In genomic region chr2:88100489-88100858, GRCh38 we compare ENCODE assay signal across 33 cellular contexts. TPM values are rescaled to one million over a fixed set of nuclear protein-coding genes. Genes with fewer than 3 reads are reported as not detected.
A peak's percentile ranks its signal among the peaks of the same experiment; 100 is the strongest.
DNase-seq lines count a peak whose midpoint lies in the region; ATAC-seq, FAIRE-seq and TF ChIP-seq lines count a peak whose summit lies in the region.
"Had no signal": no experiment of that assay in that cellular context is flagged by ENCODE, and none has a peak within 500 bp of the region (broad histone marks: within the 10 kb centered on the region; RNA-seq: fewer than 3 reads in every experiment).

No MANE protein-coding gene starts in this region.

- H3K9me3 ChIP-seq in H1 (ENCODE audit: insufficient read depth in 2 of 2, low read depth in 1 of 2, low read length in 1 of 2): no peaks in the 10 kb centered on the region
- no peaks in the 10 kb centered on the region for H3K9me3 ChIP-seq in HepG2 (ENCODE audit: low read length)
- H3K9me3 ChIP-seq: BE2C, left lung, MG63, SK-N-SH, spleen, stomach, tibial artery had no signal

- H3K9ac ChIP-seq in H1 (replicated peaks in 1 of 4; ENCODE audit: extremely low read depth in 1 of 4, low read depth in 3 of 4, low read length in 3 of 4) (no peak overlapping the region), HepG2 (ENCODE audit: insufficient read depth, low read depth, low read length) (no peak overlapping the region)
- H3K9ac ChIP-seq: SK-N-SH had no signal

- FAIRE-seq in H1 (lab: Jason Lieb, UNC) (no peak), HepG2 (lab: Jason Lieb, UNC) (no peak)
- FAIRE-seq: colon, endothelial cell of umbilical vein, islet of Langerhans had no signal

- peaks cover 1% of the 10 kb centered on the region for H3K27me3 Mint-ChIP-seq in GM23338 (ENCODE audit: insufficient read depth, low read depth, poor library complexity)
- H3K27me3 Mint-ChIP-seq in naive thymus-derived CD8-positive, alpha-beta T cell: peaks cover 0 to 7% (median 3%) of the 10 kb centered on the region in 5 donors

- TF ChIP-seq CTCF in GM23338 (conservative IDR thresholded peaks at IDR 0.05; ENCODE audit: low read depth in 2 of 2) (no peak), H1 (IDR thresholded peaks at IDR 0.05; ENCODE audit: control extremely low read depth in 1 of 3, insufficient read depth in 1 of 3, low read depth in 1 of 3, low read length in 3 of 3) (no peak), HepG2 (CRISPR knock-in tag; IDR thresholded peaks at IDR 0.05) (no peak)

- peaks cover 19% of the 10 kb centered on the region for H3K4me1 Mint-ChIP-seq in GM23338
- no peaks in the 10 kb centered on the region for H3K4me1 Mint-ChIP-seq in naive thymus-derived CD8-positive, alpha-beta T cell
- H3K4me1 Mint-ChIP-seq: activated naive CD4-positive, alpha-beta T cell treated with anti-CD3 and anti-CD28 coated beads, Interleukin-2, amount 10 ng/mL, durations not matched to agents 7 days and 5 days; mesothelial cell of epicardium; natural killer cell had no signal

- POLR2A ChIA-PET in H1 (lab: Charles Lee; ENCODE audit: partially characterized antibody): interaction anchor here (1.2 to 1.5 kb wide), 2 partner anchors 12 to 15 kb away, joined by 3 read pairs; no protein-coding TSS in a partner anchor
- POLR2A ChIA-PET in HepG2 (lab: Yijun Ruan, JAX): interaction anchor here (1.1 to 1.3 kb wide), 2 partner anchors 25 to 27 kb away, joined by 4 to 6 read pairs; partner anchors contain the start of gene FABP1
- POLR2A ChIA-PET in naive thymus-derived CD8-positive, alpha-beta T cell (lab: Charles Lee): no interaction called here

- DNase-seq in GM23338 (ENCODE audit: low spot score): no peak
- DNase-seq in H1 (ENCODE audit: low read depth in 1 of 2, low spot score in 2 of 2): no peak
- no peak for DNase-seq in HepG2 (ENCODE audit: low spot score)
- DNase-seq in skeletal muscle cell (ENCODE audit: low read depth): peak; percentile 1
- no peak for DNase-seq in naive thymus-derived CD8-positive, alpha-beta T cell
- DNase-seq in stimulated activated CD4-positive, alpha-beta T cell treated with anti-CD3 and anti-CD28 coated beads, Interleukin-12 subunit alpha, Interleukin-12 subunit beta, amount 100 ng/mL, for 4 hours: no peak
- DNase-seq: activated CD4-positive, CD25-positive, alpha-beta regulatory T cell; activated naive CD4-positive, alpha-beta T cell treated with anti-CD3 and anti-CD28 coated beads, Interleukin-2, amount 10 ng/mL, durations not matched to agents 7 days and 5 days; amniotic stem cell; CD8-positive, alpha-beta T cell; glutamatergic neuron; KG1; left lung; MG63; natural killer cell; NCI-H1105; NCI-H187 treated with DMSO at 0.1 percent for 48 hours; NK-92 treated with Interleukin-12 subunit alpha and Interleukin-12 subunit beta, amount 100 ng/mL, for 24 hours; retina; spleen; stomach; tibial artery had no signal

- no TSS peak for BruUV-seq in HepG2 (replicated peaks; lab: Mats Ljungman, UMichigan)

- no peak overlapping the region for H4K91ac ChIP-seq in H1 (replicated peaks; ENCODE audit: insufficient read length, low read length)

- H3K27me3 ChIP-seq in GM23338 (ENCODE audit: insufficient read depth) (no peaks in the 10 kb centered on the region), H1 (replicated peaks in 1 of 4; ENCODE audit: control insufficient read depth in 3 of 4, extremely low read depth in 1 of 4, insufficient read depth in 3 of 4, low read length in 3 of 4) (no peaks in the 10 kb centered on the region), HepG2 (ENCODE audit: control insufficient read depth in 1 of 2, insufficient read depth in 2 of 2, low read length in 2 of 2) (peaks cover 3 to 34% of the 10 kb centered on the region in 2 experiments; a peak in 4 of 5 replicates)
- H3K27me3 ChIP-seq: BE2C, brain microvascular endothelial cell, left lung, MG63, stomach, tibial artery had no signal

- no peak overlapping the region for H4K5ac ChIP-seq in H1 (ENCODE audit: insufficient read length, low read depth, low read length)

- no peak overlapping the region for H3K56ac ChIP-seq in H1 (replicated peaks; ENCODE audit: insufficient read length, low read depth, low read length)

- no peaks in the 10 kb centered on the region for H3K79me1 ChIP-seq in H1 (ENCODE audit: low read depth, low read length)

- H2BK120ac ChIP-seq in H1 (replicated peaks; ENCODE audit: low read depth, low read length): no peak overlapping the region

- H4K20me1 ChIP-seq in GM23338 (replicated peaks; ENCODE audit: insufficient read depth) (no peaks in the 10 kb centered on the region), H1 (replicated peaks in 1 of 2; ENCODE audit: control insufficient read depth in 1 of 2, insufficient read depth in 2 of 2, low read length in 2 of 2) (no peaks in the 10 kb centered on the region), HepG2 (ENCODE audit: insufficient read depth, low read length) (no peaks in the 10 kb centered on the region)

- in situ Hi-C loops in HepG2 (cut with HindIII; ENCODE audit: extremely low pct_ligation_motif_present, low pct_unique_long_range_greater_than_20kb): no loop called here

- no peak overlapping the region for H3K14ac ChIP-seq in H1 (ENCODE audit: insufficient read length)

- no peak for TF ChIP-seq POLR2A in H1 (IDR thresholded peaks at IDR 0.05; ENCODE audit: control extremely low read depth in 1 of 2, low read depth in 2 of 2, low read length in 2 of 2)
- TF ChIP-seq POLR2A in HepG2 (IDR thresholded peaks at IDR 0.05; ENCODE audit: insufficient read depth in 1 of 2, low read depth in 2 of 2, low read length in 2 of 2): no peak

- H2AK5ac ChIP-seq in H1 (ENCODE audit: low read depth, low read length): no peak overlapping the region

- H3K4me1 ChIP-seq in GM23338 (ENCODE audit: insufficient read depth): peaks cover 7% of the 10 kb centered on the region
- H3K4me1 ChIP-seq in H1 (replicated peaks in 1 of 4; ENCODE audit: control insufficient read depth in 3 of 4, insufficient read depth in 4 of 4, low read length in 3 of 4): peaks cover 0 to 9% (median under 1%) of the 10 kb centered on the region in 4 experiments; a peak in 3 of 7 replicates
- peaks cover 7% of the 10 kb centered on the region for H3K4me1 ChIP-seq in HepG2 (ENCODE audit: insufficient read depth, low read length)
- H3K4me1 ChIP-seq: BE2C, left lung, spleen, stomach, tibial artery had no signal

- H3K4ac ChIP-seq in H1 (replicated peaks; ENCODE audit: insufficient read length, low read depth, low read length): no peak overlapping the region

- H2AFZ ChIP-seq in GM23338 (peak overlapping the region; percentile 2), H1 (ENCODE audit: low read length) (0 out of 2 replicates have a peak overlapping the region, but pooled peaks have one; percentile 38), HepG2 (ENCODE audit: low read length) (no peak overlapping the region)

- intact Hi-C loops in HepG2 (cut with micrococcal nuclease; ENCODE audit: unreplicated experiment): no loop called here

- no peak overlapping the region for H3K18ac ChIP-seq in H1 (ENCODE audit: extremely low read depth, low read length)

- peaks cover 4% of the 10 kb centered on the region; the same call in 1 of the 2 replicates for H3K9me2 ChIP-seq in GM23338 (ENCODE audit: insufficient read depth)
- H3K9me2 ChIP-seq: SK-N-SH had no signal

- H3K4me3 Mint-ChIP-seq in GM23338: no peak overlapping the region
- H3K4me3 Mint-ChIP-seq in naive thymus-derived CD8-positive, alpha-beta T cell: no peak overlapping the region
- H3K4me3 Mint-ChIP-seq: activated naive CD4-positive, alpha-beta T cell treated with anti-CD3 and anti-CD28 coated beads, Interleukin-2, amount 10 ng/mL, durations not matched to agents 7 days and 5 days; CD8-positive, alpha-beta T cell; mesothelial cell of epicardium; natural killer cell had no signal

- H2BK15ac ChIP-seq in H1 (ENCODE audit: low read length): no peak overlapping the region

- H3K36me3 ChIP-seq in GM23338 (ENCODE audit: insufficient read depth) (no peaks in the 10 kb centered on the region), H1 (ENCODE audit: control insufficient read depth in 2 of 4, insufficient read depth in 4 of 4, low read length in 3 of 4) (no peaks in the 10 kb centered on the region), HepG2 (replicated peaks in 1 of 2; ENCODE audit: control insufficient read depth in 1 of 2, insufficient read depth in 2 of 2, low read length in 2 of 2) (no peaks in the 10 kb centered on the region)
- H3K36me3 ChIP-seq: BE2C, brain microvascular endothelial cell, left lung, MG63, spleen, stomach, tibial artery had no signal

- TF ChIP-seq RAD21 in H1 (IDR thresholded peaks at IDR 0.05 in 1 of 2, conservative IDR thresholded peaks at IDR 0.05 in 1 of 2; ENCODE audit: low read depth in 2 of 2, low read length in 2 of 2) (no peak), HepG2 (CRISPR knock-in tag; IDR thresholded peaks at IDR 0.05) (no peak)

- H3K36me3 Mint-ChIP-seq in GM23338 (ENCODE audit: low read depth): no peaks in the 10 kb centered on the region
- no peaks in the 10 kb centered on the region for H3K36me3 Mint-ChIP-seq in naive thymus-derived CD8-positive, alpha-beta T cell
- H3K36me3 Mint-ChIP-seq: activated naive CD4-positive, alpha-beta T cell treated with anti-CD3 and anti-CD28 coated beads, Interleukin-2, amount 10 ng/mL, durations not matched to agents 7 days and 5 days; CD8-positive, alpha-beta T cell; mesothelial cell of epicardium; natural killer cell had no signal

- no peak overlapping the region for H3K27ac Mint-ChIP-seq in GM23338
- H3K27ac Mint-ChIP-seq in naive thymus-derived CD8-positive, alpha-beta T cell: no peak overlapping the region
- H3K27ac Mint-ChIP-seq: activated naive CD4-positive, alpha-beta T cell treated with anti-CD3 and anti-CD28 coated beads, Interleukin-2, amount 10 ng/mL, durations not matched to agents 7 days and 5 days; CD8-positive, alpha-beta T cell; mesothelial cell of epicardium; natural killer cell had no signal

- CTCF ChIA-PET in H1 (lab: Charles Lee; ENCODE audit: partially characterized antibody) (interaction anchor here (0.8 to 2.8 kb wide), 4 partner anchors 9 to 76 kb away, joined by 3 to 18 read pairs (median 3); no protein-coding TSS in a partner anchor), HepG2 (lab: Yijun Ruan, JAX; ENCODE audit: low intra/inter-chr PET ratio, low total read pairs) (no interaction called here)

- no peak for ATAC-seq in GM23338
- peak; percentile 45; the same call in 2 of the 3 replicates for ATAC-seq in HepG2
- no peak for ATAC-seq in naive thymus-derived CD8-positive, alpha-beta T cell
- ATAC-seq in GM21515 (IDR thresholded peaks at IDR 0.05; ENCODE audit: unreplicated experiment): no peak
- ATAC-seq: CD8-positive, alpha-beta T cell; natural killer cell had no signal

- H3K9me3 Mint-ChIP-seq in GM23338: no peaks in the 10 kb centered on the region
- no peaks in the 10 kb centered on the region for H3K9me3 Mint-ChIP-seq in naive thymus-derived CD8-positive, alpha-beta T cell
- H3K9me3 Mint-ChIP-seq: activated naive CD4-positive, alpha-beta T cell treated with anti-CD3 and anti-CD28 coated beads, Interleukin-2, amount 10 ng/mL, durations not matched to agents 7 days and 5 days; CD8-positive, alpha-beta T cell; mesothelial cell of epicardium; natural killer cell had no signal

- no peak overlapping the region for H2BK5ac ChIP-seq in H1 (ENCODE audit: low read depth, low read length)

- H3K27ac ChIP-seq in GM23338 (ENCODE audit: low read depth) (no peak overlapping the region), H1 (ENCODE audit: low read depth, low read length) (no peak overlapping the region), HepG2 (ENCODE audit: extremely low read length, insufficient read depth, low read length) (no peak overlapping the region)
- H3K27ac ChIP-seq: brain microvascular endothelial cell, left lung, spleen, stomach, tibial artery had no signal

- H4K8ac ChIP-seq in H1 (ENCODE audit: extremely low read depth, insufficient read depth, low read length): no peak overlapping the region

- H3K23ac ChIP-seq in H1 (ENCODE audit: insufficient read length): no peak overlapping the region

- H3K23me2 ChIP-seq in H1 (ENCODE audit: low read depth, low read length): no peaks in the 10 kb centered on the region

- 0 out of 2 replicates have a peak overlapping the region, but pooled peaks have one; percentile 18 for H3K4me2 ChIP-seq in GM23338
- H3K4me2 ChIP-seq in H1 (ENCODE audit: insufficient read depth in 1 of 2, low read depth in 2 of 2, low read length in 2 of 2): no peak overlapping the region
- no peak overlapping the region for H3K4me2 ChIP-seq in HepG2 (ENCODE audit: low read depth, low read length)
- H3K4me2 ChIP-seq: SK-N-SH had no signal

- H2BK12ac ChIP-seq in H1 (ENCODE audit: low read depth, low read length): no peak overlapping the region

- TF ChIP-seq EP300 in H1 (IDR thresholded peaks at IDR 0.05; ENCODE audit: borderline replicate concordance in 1 of 2, low read depth in 2 of 2, low read length in 2 of 2): no peak
- no peak for TF ChIP-seq EP300 in HepG2 (IDR thresholded peaks at IDR 0.05; ENCODE audit: low read depth in 2 of 2, low read length in 2 of 2)
- TF ChIP-seq EP300 in HepG2 (CRISPR knock-in tag; IDR thresholded peaks at IDR 0.05; ENCODE audit: borderline replicate concordance): no peak

- H3K4me3 ChIP-seq in GM23338: no peak overlapping the region
- H3K4me3 ChIP-seq in H1 (ENCODE audit: extremely low read depth in 1 of 4, insufficient read depth in 2 of 4, low read depth in 3 of 4, low read length in 4 of 4): no peak overlapping the region
- H3K4me3 ChIP-seq in HepG2 (replicated peaks in 1 of 3; ENCODE audit: insufficient read depth in 1 of 3, low read depth in 2 of 3, low read length in 3 of 3): no peak overlapping the region
- H3K4me3 ChIP-seq in skeletal muscle cell (ENCODE audit: low read depth, low read length): no peak overlapping the region
- H3K4me3 ChIP-seq: left lung, MG63, spleen, stomach, tibial artery had no signal

- H2BK20ac ChIP-seq in H1 (ENCODE audit: low read length): no peak overlapping the region

- no peaks in the 10 kb centered on the region for H3F3A ChIP-seq in GM23338 (replicated peaks; ENCODE audit: low read depth)

- H3K79me2 ChIP-seq in GM23338 (replicated peaks; ENCODE audit: insufficient read depth): no peaks in the 10 kb centered on the region
- no peaks in the 10 kb centered on the region for H3K79me2 ChIP-seq in H1 (ENCODE audit: control insufficient read depth in 1 of 2, insufficient read depth in 2 of 2, low read length in 2 of 2)
- H3K79me2 ChIP-seq in HepG2 (ENCODE audit: insufficient read depth, low read length): no peaks in the 10 kb centered on the region

- 90% methylated on average over 3 of the region's 3 CpGs; no CpG with 5 or more reads in 1 of the 2 experiments for WGBS in H1 (ENCODE audit: extremely low coverage in 1 of 2, insufficient coverage in 1 of 2, insufficient read length in 1 of 2, insufficient replicate concordance in 2 of 2, low coverage in 1 of 2, low lambda C conversion rate in 2 of 2, missing lambda C conversion rate in 1 of 2), 2 experiments
- WGBS in HepG2 (ENCODE audit: low lambda C conversion rate): 40% methylated on average over 3 of the region's 3 CpGs

RNA-seq across cellular contexts. Expression of gene FABP1, which starts 27.4 kb away (rescaled TPM):
- not detected in 2 replicates for total RNA-seq in GM23338 (2014; rRNA removed; shearing (Covaris generic))
- polyA plus RNA-seq in GM23338 (2016; fragmentation: Nextera tagmentation; extraction: Ambion mirVana) (not detected in 2 replicates), H1 (2011; rRNA removed) (0.09 TPM in 1 of 2 replicates, not detected in the other), HepG2 (2011; rRNA removed) (1,478 and 1,608 TPM in 2 replicates)
- total RNA-seq in H1 (2021; fragmentation: NEBNext Ultra II Directional; extraction: Animal tissue kit (Norgen Biotek cat#: 25700)): not detected in 2 replicates
- polyA plus RNA-seq in H1 (2011; cell fraction: cytosol; rRNA removed): 0.37 TPM
- polyA plus RNA-seq in H1 (2011; cell fraction: nucleus; rRNA removed): 0.13 TPM
- not detected in 4 replicates for polyA plus RNA-seq in H1 (2012, experiment 1 of 2)
- not detected for polyA plus RNA-seq in H1 (2012, experiment 2 of 2)
- polyA plus RNA-seq in H1 (2013, experiment 1 of 2): not detected
- not detected for polyA plus RNA-seq in H1 (2013, experiment 2 of 2)
- not detected in 2 replicates for polyA minus RNA-seq in H1 (2011; rRNA and poly(A)+ RNA removed)
- not detected for polyA minus RNA-seq in H1 (2011; cell fraction: cytosol; rRNA and poly(A)+ RNA removed)
- not detected for polyA minus RNA-seq in H1 (2011; cell fraction: nucleus; rRNA and poly(A)+ RNA removed)
- total RNA-seq in HepG2 (2016; rRNA removed; fragmentation: Illumina TruSeq; extraction: Trizol): 644 and 930 TPM in 2 replicates
- 281 and 361 TPM in 2 replicates for total RNA-seq in HepG2 (2016; cell fraction: cytosol; rRNA removed; fragmentation: Illumina TruSeq; extraction: Trizol; ENCODE audit: low read depth)
- 658 and 997 TPM in 2 replicates for total RNA-seq in HepG2 (2016; cell fraction: insoluble cytoplasmic fraction; rRNA removed; fragmentation: Illumina TruSeq; extraction: Trizol)
- 241 and 301 TPM in 2 replicates for total RNA-seq in HepG2 (2016; cell fraction: membrane; rRNA removed; fragmentation: Illumina TruSeq; extraction: Trizol)
- 195 and 218 TPM in 2 replicates for total RNA-seq in HepG2 (2016; cell fraction: nucleus; rRNA removed; fragmentation: Illumina TruSeq; extraction: Trizol)
- polyA plus RNA-seq in HepG2 (2011; cell fraction: cytosol; rRNA removed): 1,357 and 2,069 TPM in 2 replicates
- polyA plus RNA-seq in HepG2 (2011; cell fraction: nucleus; rRNA removed): 273 and 414 TPM in 2 replicates
- 2,038 and 4,995 TPM in 2 replicates for polyA plus RNA-seq in HepG2 (2012)
- polyA plus RNA-seq in HepG2 (2016; cell fraction: cytosol; fragmentation: Illumina TruSeq; extraction: Trizol; ENCODE audit: low read depth): 515 and 788 TPM in 2 replicates
- 1,913 and 2,232 TPM in 2 replicates for polyA plus RNA-seq in HepG2 (2016; cell fraction: insoluble cytoplasmic fraction; fragmentation: Illumina TruSeq; extraction: Trizol; ENCODE audit: low read depth)
- polyA plus RNA-seq in HepG2 (2016; cell fraction: membrane; fragmentation: Illumina TruSeq; extraction: Trizol; ENCODE audit: low read depth): 370 and 531 TPM in 2 replicates
- polyA plus RNA-seq in HepG2 (2016; cell fraction: nucleus; fragmentation: Illumina TruSeq; extraction: Trizol; ENCODE audit: insufficient read depth, low read depth): 669 and 685 TPM in 2 replicates
- 148 TPM in 1 of 2 replicates, not detected in the other for polyA minus RNA-seq in HepG2 (2011; rRNA and poly(A)+ RNA removed; ENCODE audit: low replicate concordance)
- 423 and 495 TPM in 2 replicates for polyA minus RNA-seq in HepG2 (2011; cell fraction: cytosol; rRNA and poly(A)+ RNA removed)
- polyA minus RNA-seq in HepG2 (2011; cell fraction: nucleus; rRNA and poly(A)+ RNA removed): 182 and 351 TPM in 2 replicates
- not detected for total RNA-seq in naive thymus-derived CD8-positive, alpha-beta T cell
- not detected for polyA plus RNA-seq in naive thymus-derived CD8-positive, alpha-beta T cell
- total RNA-seq: CD8-positive, alpha-beta T cell; endothelial cell of umbilical vein; H4; left lung; natural killer cell; osteoblast; spleen; T-helper 1 cell treated with Interleukin-12 subunit alpha and Interleukin-12 subunit beta and Interleukin-4 antibody, amounts not matched to agents 30 ng/mL and 1 ng/mL, for 36 hours had no signal
- polyA plus RNA-seq: endothelial cell of umbilical vein, SK-N-SH had no signal

RNA-seq across cellular contexts. Expression of gene SMYD1, which starts 32.8 kb away (rescaled TPM):
- 0.07 TPM in 1 of 2 replicates, not detected in the other for total RNA-seq in GM23338 (2014; rRNA removed; shearing (Covaris generic))
- polyA plus RNA-seq in GM23338 (2016; fragmentation: Nextera tagmentation; extraction: Ambion mirVana) (0.35 TPM in 1 of 2 replicates, not detected in the other), H1 (2011; rRNA removed) (0.05 and 0.06 TPM in 2 replicates), HepG2 (2011; rRNA removed) (not detected in 2 replicates)
- not detected in 2 replicates for total RNA-seq in H1 (2021; fragmentation: NEBNext Ultra II Directional; extraction: Animal tissue kit (Norgen Biotek cat#: 25700))
- polyA plus RNA-seq in H1 (2011; cell fraction: cytosol; rRNA removed): 0.01 TPM
- polyA plus RNA-seq in H1 (2011; cell fraction: nucleus; rRNA removed): not detected
- polyA plus RNA-seq in H1 (2012, experiment 1 of 2): 0.09 TPM in 1 of 4 replicates, not detected in the others
- not detected for polyA plus RNA-seq in H1 (2012, experiment 2 of 2)
- 0.12 TPM for polyA plus RNA-seq in H1 (2013, experiment 1 of 2)
- polyA plus RNA-seq in H1 (2013, experiment 2 of 2): not detected
- 0.10 TPM in 1 of 2 replicates, not detected in the other for polyA minus RNA-seq in H1 (2011; rRNA and poly(A)+ RNA removed)
- polyA minus RNA-seq in H1 (2011; cell fraction: cytosol; rRNA and poly(A)+ RNA removed): not detected
- polyA minus RNA-seq in H1 (2011; cell fraction: nucleus; rRNA and poly(A)+ RNA removed): not detected
- total RNA-seq in HepG2 (2016; rRNA removed; fragmentation: Illumina TruSeq; extraction: Trizol): not detected in 2 replicates
- not detected in 2 replicates for total RNA-seq in HepG2 (2016; cell fraction: cytosol; rRNA removed; fragmentation: Illumina TruSeq; extraction: Trizol; ENCODE audit: low read depth)
- total RNA-seq in HepG2 (2016; cell fraction: insoluble cytoplasmic fraction; rRNA removed; fragmentation: Illumina TruSeq; extraction: Trizol): not detected in 2 replicates
- not detected in 2 replicates for total RNA-seq in HepG2 (2016; cell fraction: membrane; rRNA removed; fragmentation: Illumina TruSeq; extraction: Trizol)
- not detected in 2 replicates for total RNA-seq in HepG2 (2016; cell fraction: nucleus; rRNA removed; fragmentation: Illumina TruSeq; extraction: Trizol)
- not detected in 2 replicates for polyA plus RNA-seq in HepG2 (2011; cell fraction: cytosol; rRNA removed)
- polyA plus RNA-seq in HepG2 (2011; cell fraction: nucleus; rRNA removed): not detected in 2 replicates
- polyA plus RNA-seq in HepG2 (2012): not detected in 2 replicates
- not detected in 2 replicates for polyA plus RNA-seq in HepG2 (2016; cell fraction: cytosol; fragmentation: Illumina TruSeq; extraction: Trizol; ENCODE audit: low read depth)
- polyA plus RNA-seq in HepG2 (2016; cell fraction: insoluble cytoplasmic fraction; fragmentation: Illumina TruSeq; extraction: Trizol; ENCODE audit: low read depth): not detected in 2 replicates
- not detected in 2 replicates for polyA plus RNA-seq in HepG2 (2016; cell fraction: membrane; fragmentation: Illumina TruSeq; extraction: Trizol; ENCODE audit: low read depth)
- not detected in 2 replicates for polyA plus RNA-seq in HepG2 (2016; cell fraction: nucleus; fragmentation: Illumina TruSeq; extraction: Trizol; ENCODE audit: insufficient read depth, low read depth)
- not detected in 2 replicates for polyA minus RNA-seq in HepG2 (2011; rRNA and poly(A)+ RNA removed; ENCODE audit: low replicate concordance)
- not detected in 2 replicates for polyA minus RNA-seq in HepG2 (2011; cell fraction: cytosol; rRNA and poly(A)+ RNA removed)
- not detected in 2 replicates for polyA minus RNA-seq in HepG2 (2011; cell fraction: nucleus; rRNA and poly(A)+ RNA removed)
- not detected for total RNA-seq in naive thymus-derived CD8-positive, alpha-beta T cell
- polyA plus RNA-seq in naive thymus-derived CD8-positive, alpha-beta T cell: not detected
- total RNA-seq: CD8-positive, alpha-beta T cell; endothelial cell of umbilical vein; H4; mesothelial cell of epicardium; natural killer cell; osteoblast; spleen; T-helper 1 cell treated with Interleukin-12 subunit alpha and Interleukin-12 subunit beta and Interleukin-4 antibody, amounts not matched to agents 30 ng/mL and 1 ng/mL, for 36 hours had no signal
- polyA plus RNA-seq: endothelial cell of umbilical vein, SK-N-SH had no signal

RNA-seq across cellular contexts. Expression of gene KRCC1, which starts 44.9 kb away (rescaled TPM):
- 10.3 and 10.5 TPM in 2 replicates for total RNA-seq in GM23338 (2014; rRNA removed; shearing (Covaris generic))
- polyA plus RNA-seq in GM23338 (2016; fragmentation: Nextera tagmentation; extraction: Ambion mirVana) (12.5 and 12.8 TPM in 2 replicates), H1 (2011; rRNA removed) (2.1 and 5.1 TPM in 2 replicates), HepG2 (2011; rRNA removed) (5.3 and 7.7 TPM in 2 replicates)
- total RNA-seq in H1 (2021; fragmentation: NEBNext Ultra II Directional; extraction: Animal tissue kit (Norgen Biotek cat#: 25700)): 7.7 and 8.5 TPM in 2 replicates
- polyA plus RNA-seq in H1 (2011; cell fraction: cytosol; rRNA removed): 7.4 TPM
- polyA plus RNA-seq in H1 (2011; cell fraction: nucleus; rRNA removed): 2.0 TPM
- polyA plus RNA-seq in H1 (2012, experiment 1 of 2): 4.8 to 8.9 TPM (median 5.4 TPM) in 4 replicates
- 1.7 TPM for polyA plus RNA-seq in H1 (2012, experiment 2 of 2)
- polyA plus RNA-seq in H1 (2013, experiment 1 of 2): 10.3 TPM
- polyA plus RNA-seq in H1 (2013, experiment 2 of 2): 10.8 TPM
- 2.2 and 2.9 TPM in 2 replicates for polyA minus RNA-seq in H1 (2011; rRNA and poly(A)+ RNA removed)
- polyA minus RNA-seq in H1 (2011; cell fraction: cytosol; rRNA and poly(A)+ RNA removed): 2.7 TPM
- 4.7 TPM for polyA minus RNA-seq in H1 (2011; cell fraction: nucleus; rRNA and poly(A)+ RNA removed)
- 6.5 and 10.0 TPM in 2 replicates for total RNA-seq in HepG2 (2016; rRNA removed; fragmentation: Illumina TruSeq; extraction: Trizol)
- total RNA-seq in HepG2 (2016; cell fraction: cytosol; rRNA removed; fragmentation: Illumina TruSeq; extraction: Trizol; ENCODE audit: low read depth): 3.4 and 3.8 TPM in 2 replicates
- total RNA-seq in HepG2 (2016; cell fraction: insoluble cytoplasmic fraction; rRNA removed; fragmentation: Illumina TruSeq; extraction: Trizol): 7.2 and 9.3 TPM in 2 replicates
- 8.5 and 9.0 TPM in 2 replicates for total RNA-seq in HepG2 (2016; cell fraction: membrane; rRNA removed; fragmentation: Illumina TruSeq; extraction: Trizol)
- total RNA-seq in HepG2 (2016; cell fraction: nucleus; rRNA removed; fragmentation: Illumina TruSeq; extraction: Trizol): 4.0 and 4.4 TPM in 2 replicates
- polyA plus RNA-seq in HepG2 (2011; cell fraction: cytosol; rRNA removed): 2.4 and 3.9 TPM in 2 replicates
- 1.0 and 2.0 TPM in 2 replicates for polyA plus RNA-seq in HepG2 (2011; cell fraction: nucleus; rRNA removed)
- 5.8 and 7.1 TPM in 2 replicates for polyA plus RNA-seq in HepG2 (2012)
- 4.2 and 4.5 TPM in 2 replicates for polyA plus RNA-seq in HepG2 (2016; cell fraction: cytosol; fragmentation: Illumina TruSeq; extraction: Trizol; ENCODE audit: low read depth)
- 10.6 and 10.9 TPM in 2 replicates for polyA plus RNA-seq in HepG2 (2016; cell fraction: insoluble cytoplasmic fraction; fragmentation: Illumina TruSeq; extraction: Trizol; ENCODE audit: low read depth)
- 7.2 and 7.3 TPM in 2 replicates for polyA plus RNA-seq in HepG2 (2016; cell fraction: membrane; fragmentation: Illumina TruSeq; extraction: Trizol; ENCODE audit: low read depth)
- 7.5 and 7.9 TPM in 2 replicates for polyA plus RNA-seq in HepG2 (2016; cell fraction: nucleus; fragmentation: Illumina TruSeq; extraction: Trizol; ENCODE audit: insufficient read depth, low read depth)
- polyA minus RNA-seq in HepG2 (2011; rRNA and poly(A)+ RNA removed; ENCODE audit: low replicate concordance): 0.80 and 1.4 TPM in 2 replicates
- 2.3 and 2.6 TPM in 2 replicates for polyA minus RNA-seq in HepG2 (2011; cell fraction: cytosol; rRNA and poly(A)+ RNA removed)
- polyA minus RNA-seq in HepG2 (2011; cell fraction: nucleus; rRNA and poly(A)+ RNA removed): 2.2 and 2.4 TPM in 2 replicates
- 10 to 100 TPM; 26.9 to 29.4 TPM for total RNA-seq in naive thymus-derived CD8-positive, alpha-beta T cell
- 10 to 100 TPM; 23.4 to 26.2 (median 25.3) TPM for polyA plus RNA-seq in naive thymus-derived CD8-positive, alpha-beta T cell

Comparison
In these comparisons a context has a peak if more than half of its experiments do, and no peak if none do; other contexts are left out.
1. RNA of gene FABP1, which starts 27.4 kb away (total RNA-seq): 195 to 997 TPM in HepG2; not detected in GM23338, not detected in H1 and not detected in naive thymus-derived CD8-positive, alpha-beta T cell; every median in the first group is over 100 times any median in the second.